Comparison of ENCODE assay signal across 8 cellular contexts in the genomic region with DNA sequence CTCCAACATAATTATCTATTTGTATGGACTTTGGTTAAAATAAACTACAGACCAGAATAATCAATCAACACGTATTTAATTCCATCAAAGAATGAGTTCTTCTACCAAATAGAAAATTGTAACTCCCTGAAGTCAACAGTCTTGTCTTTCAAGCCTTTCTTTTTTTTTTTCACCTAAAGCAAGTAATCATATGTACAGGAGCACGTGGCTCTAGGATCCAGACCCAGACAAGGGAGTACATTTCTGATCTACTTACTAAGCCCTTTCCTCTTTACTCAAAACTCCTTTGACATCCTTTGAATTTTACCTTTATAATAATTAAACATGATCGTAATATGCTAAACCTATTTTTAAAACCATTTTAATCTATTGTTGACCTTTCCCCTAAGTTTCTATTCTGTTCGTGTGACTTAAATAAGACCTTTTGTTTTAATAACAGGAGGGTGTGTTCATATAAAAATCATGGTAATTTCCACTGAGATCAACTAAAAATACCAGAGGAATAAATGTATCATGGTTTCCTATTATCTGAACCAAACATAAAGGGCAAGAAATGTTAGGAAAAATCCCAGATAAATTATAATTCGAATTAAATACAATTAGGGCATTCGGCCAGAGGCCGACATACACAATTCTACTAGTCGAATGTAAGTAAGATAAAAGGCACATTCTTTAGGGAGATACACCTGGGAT. TPM values are rescaled to one million over a fixed set of nuclear protein-coding genes. Genes with fewer than 3 reads are reported as not detected.
DNase-seq lines count a peak whose midpoint lies in the region; ATAC-seq and TF ChIP-seq lines count a peak whose summit lies in the region.

No MANE protein-coding gene starts in this region.

- no peak overlapping the region for H3K27ac ChIP-seq in OCI-LY3 (ENCODE audit: low read length)
- no peak overlapping the region for H3K27ac ChIP-seq in effector memory CD4-positive, alpha-beta T cell (ENCODE audit: insufficient read depth, low read length, poor library complexity, severe bottlenecking)
- peak overlapping the region; percentile 97 for H3K27ac ChIP-seq in osteoblast (ENCODE audit: low read depth, low read length)

- H3K79me2 ChIP-seq in OCI-LY3 (ENCODE audit: low read length), result peaks cover 66% of the 10 kb centered on the region
- H3K79me2 ChIP-seq in osteoblast (ENCODE audit: insufficient read depth, low read length), result peaks cover 66% of the 10 kb centered on the region

- ATAC-seq in HG03342 (IDR thresholded peaks at IDR 0.05; ENCODE audit: unreplicated experiment) (no peak), HG03378 (IDR thresholded peaks at IDR 0.05; ENCODE audit: unreplicated experiment) (no peak)

- H3K27me3 ChIP-seq in GM06990 (replicated peaks; ENCODE audit: control insufficient read depth, insufficient read depth, low read length) (no peaks in the 10 kb centered on the region), OCI-LY3 (ENCODE audit: low read depth, low read length) (no peaks in the 10 kb centered on the region), osteoblast (ENCODE audit: insufficient read depth, low read length) (no peaks in the 10 kb centered on the region)
- H3K27me3 ChIP-seq in effector memory CD4-positive, alpha-beta T cell (replicated peaks; ENCODE audit: control insufficient read depth, insufficient read depth, low read length, poor library complexity, severe bottlenecking), result no peaks in the 10 kb centered on the region

- H4K20me1 ChIP-seq in OCI-LY3 (ENCODE audit: insufficient read depth, low read length), result peaks cover 54% of the 10 kb centered on the region
- peaks cover 34% of the 10 kb centered on the region for H4K20me1 ChIP-seq in osteoblast (ENCODE audit: insufficient read depth, low read length)

- no peaks in the 10 kb centered on the region for H3K9me3 ChIP-seq in OCI-LY3 (ENCODE audit: insufficient read depth, low read length)
- no peaks in the 10 kb centered on the region for H3K9me3 ChIP-seq in effector memory CD4-positive, alpha-beta T cell (ENCODE audit: control insufficient read depth, low read length)
- H3K9me3 ChIP-seq in osteoblast (ENCODE audit: low read depth, low read length), result no peaks in the 10 kb centered on the region

- H2AFZ ChIP-seq in OCI-LY3 (ENCODE audit: low read depth, low read length) (no peak overlapping the region), osteoblast (ENCODE audit: low read length) (no peak overlapping the region)

- DNase-seq in GM06990 (ENCODE audit: extremely low read depth, insufficient read length) (no peak), osteoblast (ENCODE audit: insufficient read length, low spot score, missing footprints) (peak; percentile 76), GM10248 (ENCODE audit: extremely low spot score) (no peak), hypothalamus (lab: John Stamatoyannopoulos, UW) (no peak)
- DNase-seq in effector memory CD4-positive, alpha-beta T cell, result no peak

- H3K4me3 ChIP-seq in GM06990 (replicated peaks; ENCODE audit: low read depth, low read length) (peak overlapping the region; percentile 85), OCI-LY3 (ENCODE audit: low read length) (peak overlapping the region; percentile 81), osteoblast (ENCODE audit: insufficient read depth, low read length) (peak overlapping the region; percentile 81)
- peak overlapping the region; percentile 85 for H3K4me3 ChIP-seq in effector memory CD4-positive, alpha-beta T cell (ENCODE audit: insufficient read depth, low read depth, low read length, poor library complexity, severe bottlenecking)

- CTCF ChIA-PET in GM10248 (lab: Yijun Ruan, JAX), result no interaction called here

- peaks cover 2% of the 10 kb centered on the region for H3K36me3 ChIP-seq in GM06990 (ENCODE audit: control insufficient read depth, insufficient read depth, low read length)
- peaks cover 20% of the 10 kb centered on the region for H3K36me3 ChIP-seq in OCI-LY3 (replicated peaks; ENCODE audit: low read depth, low read length)
- H3K36me3 ChIP-seq in effector memory CD4-positive, alpha-beta T cell (ENCODE audit: control insufficient read depth, insufficient read depth, low read length), result no peaks in the 10 kb centered on the region
- H3K36me3 ChIP-seq in osteoblast (ENCODE audit: insufficient read depth, low read length), result peaks cover under 1% of the 10 kb centered on the region

- POLR2A ChIA-PET in GM10248 (lab: Yijun Ruan, JAX), result no interaction called here

- peak overlapping the region; percentile 98 for H3K9ac ChIP-seq in OCI-LY3 (ENCODE audit: low read length)

- H3K4me1 ChIP-seq in OCI-LY3 (ENCODE audit: low read length), result peaks cover 21% of the 10 kb centered on the region
- peaks cover 8% of the 10 kb centered on the region for H3K4me1 ChIP-seq in effector memory CD4-positive, alpha-beta T cell (ENCODE audit: control insufficient read depth, insufficient read depth, low read length, poor library complexity, severe bottlenecking)
- peaks cover 37% of the 10 kb centered on the region for H3K4me1 ChIP-seq in osteoblast (ENCODE audit: insufficient read depth, low read length)

- peak overlapping the region; percentile 79 for H3K4me2 ChIP-seq in OCI-LY3 (ENCODE audit: low read length)
- peak overlapping the region; percentile 89 for H3K4me2 ChIP-seq in osteoblast (ENCODE audit: insufficient read depth, low read length)

- no peak for TF ChIP-seq CTCF in GM06990 (IDR thresholded peaks at IDR 0.05; ENCODE audit: insufficient read depth, low read length, poor library complexity, severe bottlenecking)
- TF ChIP-seq CTCF in OCI-LY3 (IDR thresholded peaks at IDR 0.05; ENCODE audit: low read depth, low read length), result no peak
- TF ChIP-seq CTCF in osteoblast (IDR thresholded peaks at IDR 0.05; ENCODE audit: extremely low read depth, low read depth, low read length), result no peak
- TF ChIP-seq CTCF in GM10248 (IDR thresholded peaks at IDR 0.05; ENCODE audit: control extremely low read depth, extremely low read depth, low read depth, missing control alignments), result no peak

RNA-seq across cellular contexts. Expression of a gene that starts 1.7 kb away (rescaled TPM):
- total RNA-seq in osteoblast, result 24.2 and 25.7 TPM in 2 replicates
